ENCODE assay signal across 8 cellular contexts in genomic region chr3:109532257-109533216, GRCh38.
DNase-seq lines count a peak whose midpoint lies in the region; ATAC-seq and TF ChIP-seq lines count a peak whose summit lies in the region.

No MANE protein-coding gene starts in this region.

- no peaks in the 10 kb centered on the region for H3K36me3 ChIP-seq in cardiac muscle cell
- no peaks in the 10 kb centered on the region for H3K36me3 ChIP-seq in NT2/D1 (ENCODE audit: insufficient read depth, insufficient read length, low read length)

- no peak for ATAC-seq in Right ventricle myocardium superior (ENCODE audit: poor library complexity)
- no peak for ATAC-seq in GM18502 (IDR thresholded peaks at IDR 0.05; ENCODE audit: poor library complexity, unreplicated experiment)

- peak; percentile 61 to 88 for DNase-seq in cardiac muscle cell (ENCODE audit: low read depth in 1 of 2, low spot score in 1 of 2)
- DNase-seq in Right ventricle myocardium superior: no peak
- peak; percentile 70 for DNase-seq in NT2/D1 (ENCODE audit: low read depth, low spot score)
- peak; percentile 71 for DNase-seq in activated effector memory CD4-positive, alpha-beta T cell treated with anti-CD3 and anti-CD28 coated beads, Interleukin-2, amount 50 U/mL, for 16 hours
- DNase-seq in iPS-NIHi11 (ENCODE audit: low spot score): peak; percentile 18
- peak; percentile 4 to 5 for DNase-seq in stimulated activated CD8-positive, alpha-beta memory T cell treated with anti-CD3 and anti-CD28 coated beads, Interleukin-2, amount 100 ng/mL, for 1 hour (ENCODE audit: low read depth in 2 of 2)
- DNase-seq in DMS79 treated with DMSO at 0.1 percent for 48 hours (lab: John Stamatoyannopoulos, UW): no peak

- no peaks in the 10 kb centered on the region for H3K9me3 ChIP-seq in cardiac muscle cell (ENCODE audit: low read depth)
- no peaks in the 10 kb centered on the region for H3K9me3 ChIP-seq in NT2/D1 (ENCODE audit: insufficient read depth, low read length)

- H3K4me1 ChIP-seq in cardiac muscle cell (ENCODE audit: low read depth): no peaks in the 10 kb centered on the region
- peaks cover 2% of the 10 kb centered on the region for H3K4me1 ChIP-seq in NT2/D1 (ENCODE audit: insufficient read depth, insufficient read length)

- H3K9ac ChIP-seq in NT2/D1 (ENCODE audit: insufficient read length, low read depth): no peak overlapping the region

- intact Hi-C loops in Right ventricle myocardium superior (cut with DNase I): no loop called here

- H3K27ac ChIP-seq in cardiac muscle cell: no peak overlapping the region

- peak; percentile 55 for TF ChIP-seq CTCF in cardiac muscle cell (IDR thresholded peaks at IDR 0.05; ENCODE audit: low read depth, low read length)

- H3K27me3 ChIP-seq in cardiac muscle cell (no peaks in the 10 kb centered on the region), NT2/D1 (ENCODE audit: insufficient read depth, insufficient read length) (no peaks in the 10 kb centered on the region)

- H3K4me3 ChIP-seq in cardiac muscle cell: no peak overlapping the region
- H3K4me3 ChIP-seq in NT2/D1 (ENCODE audit: insufficient read length, low read depth): no peak overlapping the region

Comparison
In these comparisons a context has a peak if more than half of its experiments do, and no peak if none do; other contexts are left out.
1. DNase-seq: peak in cardiac muscle cell (2 of 2), NT2/D1 (single experiment), activated effector memory CD4-positive, alpha-beta T cell treated with anti-CD3 and anti-CD28 coated beads, Interleukin-2, amount 50 U/mL, for 16 hours (single experiment), iPS-NIHi11 (single experiment) and stimulated activated CD8-positive, alpha-beta memory T cell treated with anti-CD3 and anti-CD28 coated beads, Interleukin-2, amount 100 ng/mL, for 1 hour (2 of 2); none in Right ventricle myocardium superior (single experiment) and DMS79 treated with DMSO at 0.1 percent for 48 hours (single experiment).